8 cellular contexts compared by ENCODE assay signal in genomic region chr4:1581164-1581894, GRCh38.
DNase-seq lines count a peak whose midpoint lies in the region; ATAC-seq and TF ChIP-seq lines count a peak whose summit lies in the region.
"Not testable (repeated sequence)": the region's sequence is repeated elsewhere in the genome, so short reads cannot be mapped to it uniquely, and the experiment has no call there.

No MANE protein-coding gene starts in this region.

- H3K9me3 Mint-ChIP-seq in activated T-helper 17 cell treated with anti-CD3 and anti-CD28 coated beads, Interleukin-2, amount 50 U/mL, for 72 hours; mesothelial cell of epicardium: not testable (repeated sequence)

- H3K9me3 ChIP-seq in BLaER1 treated with 17β-estradiol and CSF1 and Interleukin-3, amounts not matched to agents 10 nM and 100 nM (replicated peaks in 1 of 11) = peaks cover 0 to 13% (median 7%) of the 10 kb centered on the region in 11 experiments; a peak in 12 of 22 replicates

- H3K9ac ChIP-seq in BLaER1 treated with 17β-estradiol and CSF1 and Interleukin-3, amounts not matched to agents 10 nM and 100 nM = peak overlapping the region in 3 of 11 experiments; percentile 18 to 49 (median 38); a peak in 4 of 22 replicates

- peak; percentile 46 for DNase-seq in HT1080 (ENCODE audit: low read depth)
- peak; percentile 95 for DNase-seq in SKM-1 (lab: John Stamatoyannopoulos, UW; ENCODE audit: unreplicated experiment)
- peak; percentile 96 for DNase-seq in erythroblast (lab: John Stamatoyannopoulos, UW)
- peak in 1 of 2 experiments; percentile 65 for DNase-seq in mesothelial cell of epicardium (ENCODE audit: low spot score in 2 of 2, unreplicated experiment in 2 of 2)
- DNase-seq in stimulated activated CD8-positive, alpha-beta memory T cell treated with anti-CD3 and anti-CD28 coated beads, Interleukin-12 subunit alpha, Interleukin-12 subunit beta, amount 100 ng/mL, for 4 hours (ENCODE audit: low read depth) = peak; percentile 78

- TF ChIP-seq POLR2A in erythroblast (IDR thresholded peaks at IDR 0.05; ENCODE audit: low read length) = peak; percentile 22

- ATAC-seq in GM21367 (IDR thresholded peaks at IDR 0.05; ENCODE audit: unreplicated experiment) = peak; percentile 64
- ATAC-seq in activated T-helper 17 cell treated with anti-CD3 and anti-CD28 coated beads, Interleukin-2, amount 50 U/mL, for 72 hours (replicated peaks) = peak; percentile 78

- H3K4me3 ChIP-seq in BLaER1 treated with 17β-estradiol and CSF1 and Interleukin-3, amounts not matched to agents 10 nM and 100 nM = not testable (repeated sequence)

- peak overlapping the region in 9 of 11 experiments; percentile 38 to 66 (median 61); a peak in 15 of 22 replicates for H3K27ac ChIP-seq in BLaER1 treated with 17β-estradiol and CSF1 and Interleukin-3, amounts not matched to agents 10 nM and 100 nM

- not testable (repeated sequence) for H3K4me1 Mint-ChIP-seq in activated T-helper 17 cell treated with anti-CD3 and anti-CD28 coated beads, Interleukin-2, amount 50 U/mL, for 72 hours; mesothelial cell of epicardium

- not testable (repeated sequence) for TF ChIP-seq CTCF in mesothelial cell of epicardium (IDR thresholded peaks at IDR 0.05; ENCODE audit: unreplicated experiment)

- peaks cover 10 to 26% (median 20%) of the 10 kb centered on the region in 10 experiments; a peak in 18 of 20 replicates for H3K4me1 ChIP-seq in BLaER1 treated with 17β-estradiol and CSF1 and Interleukin-3, amounts not matched to agents 10 nM and 100 nM

- H3K4me3 Mint-ChIP-seq in activated T-helper 17 cell treated with anti-CD3 and anti-CD28 coated beads, Interleukin-2, amount 50 U/mL, for 72 hours = peak overlapping the region; percentile 45
- H3K4me3 Mint-ChIP-seq in mesothelial cell of epicardium = peak overlapping the region; percentile 54

- H3K36me3 ChIP-seq in BLaER1 treated with 17β-estradiol and CSF1 and Interleukin-3, amounts not matched to agents 10 nM and 100 nM = not testable (repeated sequence)

- not testable (repeated sequence) for H3K27me3 Mint-ChIP-seq in activated T-helper 17 cell treated with anti-CD3 and anti-CD28 coated beads, Interleukin-2, amount 50 U/mL, for 72 hours
- H3K27me3 Mint-ChIP-seq in mesothelial cell of epicardium (ENCODE audit: low read depth) = peaks cover 34% of the 10 kb centered on the region

- peak overlapping the region; percentile 5 to 61 (median 47); a peak in 16 of 22 replicates for H3K4me2 ChIP-seq in BLaER1 treated with 17β-estradiol and CSF1 and Interleukin-3, amounts not matched to agents 10 nM and 100 nM

- not testable (repeated sequence) for H3K27me3 ChIP-seq in BLaER1 treated with 17β-estradiol and CSF1 and Interleukin-3, amounts not matched to agents 10 nM and 100 nM

- H4K20me1 ChIP-seq in BLaER1 treated with 17β-estradiol and CSF1 and Interleukin-3, amounts not matched to agents 10 nM and 100 nM = not testable (repeated sequence)

- not testable (repeated sequence) for H3K36me3 Mint-ChIP-seq in activated T-helper 17 cell treated with anti-CD3 and anti-CD28 coated beads, Interleukin-2, amount 50 U/mL, for 72 hours (ENCODE audit: low read depth); mesothelial cell of epicardium

- peak overlapping the region; percentile 36 for H3K27ac Mint-ChIP-seq in activated T-helper 17 cell treated with anti-CD3 and anti-CD28 coated beads, Interleukin-2, amount 50 U/mL, for 72 hours
- peak overlapping the region; percentile 62 for H3K27ac Mint-ChIP-seq in mesothelial cell of epicardium
